In genomic region chr1:7388488-7389185, GRCh38 we compare ENCODE assay signal across 1 cellular context.
TF ChIP-seq lines count a peak whose summit lies in the region.

No MANE protein-coding gene starts in this region.

TF ChIP-seq in H1, 55 proteins besides CTCF, POLR2A, EP300 and RAD21 (continued from another document):
- TF ChIP-seq CBX8 (IDR thresholded peaks at IDR 0.05; ENCODE audit: borderline replicate concordance, low read depth, low read length) (no peak), NANOG (IDR thresholded peaks at IDR 0.05; ENCODE audit: insufficient read depth, low read depth, low read length, poor library complexity, severe bottlenecking) (no peak), RBBP5 (IDR thresholded peaks at IDR 0.05; ENCODE audit: borderline replicate concordance, low read depth, low read length) (no peak), EZH2 (IDR thresholded peaks at IDR 0.05; ENCODE audit: low read depth, low read length, severe bottlenecking) (no peak), JUND (IDR thresholded peaks at IDR 0.05; ENCODE audit: low read length) (no peak), SIX5 (IDR thresholded peaks at IDR 0.05; ENCODE audit: low read depth, low read length) (no peak), CEBPB (IDR thresholded peaks at IDR 0.05; ENCODE audit: low read depth, low read length) (no peak), CHD2 (IDR thresholded peaks at IDR 0.05; ENCODE audit: low read length) (no peak), BACH1 (IDR thresholded peaks at IDR 0.05; ENCODE audit: low read length) (no peak), TAF1 (IDR thresholded peaks at IDR 0.05; ENCODE audit: low read depth, low read length) (no peak)
